Comparison of ENCODE assay signal across 30 cellular contexts in genomic region chr12:110762891-110763290, GRCh38. TPM values are rescaled to one million over a fixed set of nuclear protein-coding genes. Genes with fewer than 3 reads are reported as not detected.
DNase-seq lines count a peak whose midpoint lies in the region; ATAC-seq, FAIRE-seq and TF ChIP-seq lines count a peak whose summit lies in the region.
"Had no signal": no experiment of that assay in that cellular context is flagged by ENCODE, and none has a peak within 500 bp of the region (broad histone marks: within the 10 kb centered on the region; RNA-seq: fewer than 3 reads in every experiment).

No MANE protein-coding gene starts in this region.

- H3K36me3 ChIP-seq in GM12878 (ENCODE audit: control insufficient read depth in 2 of 2, insufficient read depth in 2 of 2, low read length in 1 of 2) (no peaks in the 10 kb centered on the region), hepatocyte (replicated peaks; ENCODE audit: insufficient read depth, low read depth) (no peaks in the 10 kb centered on the region)
- H3K36me3 ChIP-seq: esophagus squamous epithelium, HAP-1, right lobe of liver, SJCRH30 had no signal

- no peak for DNase-seq in activated T-cell treated with anti-CD3 and anti-CD28 coated beads, Interleukin-2, amount 50 U/mL, for 4 hours
- no peak for DNase-seq in activated T-cell treated with anti-CD3 and anti-CD28 coated beads for 4 hours
- peak; percentile 25 for DNase-seq in HEK293T (ENCODE audit: extremely low spot score)
- DNase-seq in GM12878 (ENCODE audit: low read depth, low spot score) = no peak
- no peak for DNase-seq in glutamatergic neuron
- DNase-seq in hepatocyte (ENCODE audit: low spot score) = no peak
- DNase-seq: dermis blood vessel endothelial cell, DMS153, esophagus squamous epithelium, hippocampal formation, immature natural killer cell, KG1, left colon, MM.1S, NCI-H1417, NCI-H2081, NCI-H2227 treated with DMSO at 0.1 percent for 48 hours, NCI-H526 treated with DMSO at 0.1 percent for 48 hours, right lobe of liver, SJCRH30, trophoblast cell had no signal

- H4K20me1 ChIP-seq in GM12878 (ENCODE audit: control insufficient read depth, insufficient read depth) (no peaks in the 10 kb centered on the region), hepatocyte (ENCODE audit: insufficient read depth, poor library complexity, severe bottlenecking) (no peaks in the 10 kb centered on the region)

- TF ChIP-seq CTCF in GM12878 (IDR thresholded peaks at IDR 0.05 in 2 of 3, conservative IDR thresholded peaks at IDR 0.05 in 1 of 3; ENCODE audit: control insufficient read depth in 2 of 3, extremely low read depth in 1 of 3, insufficient read depth in 1 of 3, low read depth in 3 of 3, low read length in 3 of 3) (no peak), glutamatergic neuron (IDR thresholded peaks at IDR 0.05; ENCODE audit: partially characterized antibody, unreplicated experiment) (no peak), hepatocyte (IDR thresholded peaks at IDR 0.05; ENCODE audit: poor library complexity) (no peak)

- H3K79me2 ChIP-seq in GM12878 (ENCODE audit: control insufficient read depth, insufficient read depth, low read length) = no peaks in the 10 kb centered on the region
- H3K79me2 ChIP-seq in hepatocyte = no peaks in the 10 kb centered on the region

- no peak overlapping the region for H3K4me2 ChIP-seq in GM12878 (ENCODE audit: control insufficient read depth, insufficient read depth)
- no peak overlapping the region for H3K4me2 ChIP-seq in hepatocyte

- ATAC-seq in activated T-cell treated with anti-CD3 and anti-CD28 coated beads, Interleukin-2, amount 50 U/mL, for 4 hours = peak; percentile 48 to 66
- ATAC-seq in GM12878 = peak; percentile 56
- peak; percentile 51 for ATAC-seq in stimulated activated memory B cell treated with anti-CD40 and anti-IgM and Interleukin-4, amounts not matched to agents 10 μg/mL and 1 μg/mL and 100 μg/mL, for 72 hours
- no peak for ATAC-seq in GM18867 (IDR thresholded peaks at IDR 0.05; ENCODE audit: unreplicated experiment)
- ATAC-seq: left colon, right lobe of liver, WTC11 had no signal

- H3K27ac Mint-ChIP-seq in stimulated activated memory B cell treated with anti-CD40 and anti-IgM and Interleukin-4, amounts not matched to agents 10 μg/mL and 1 μg/mL and 100 μg/mL, for 72 hours = no peak overlapping the region
- no peak overlapping the region for H3K27ac Mint-ChIP-seq in glutamatergic neuron (ENCODE audit: unreplicated experiment)
- H3K27ac Mint-ChIP-seq: WTC11 had no signal

- RAD21 ChIA-PET in GM12878 (lab: Charles Lee; ENCODE audit: unreplicated experiment) = no interaction called here

- in situ Hi-C loops in GM12878 (cut with MboI) = no loop called here

- H3K9me2 ChIP-seq in hepatocyte (replicated peaks; ENCODE audit: insufficient read depth) = no peaks in the 10 kb centered on the region

- H3K4me1 ChIP-seq in GM12878 (ENCODE audit: control insufficient read depth, insufficient read depth, low read length) = no peaks in the 10 kb centered on the region
- no peaks in the 10 kb centered on the region for H3K4me1 ChIP-seq in hepatocyte (ENCODE audit: insufficient read depth)
- H3K4me1 ChIP-seq: esophagus squamous epithelium, HAP-1, SJCRH30 had no signal

- H3K9me3 ChIP-seq in GM12878 (replicated peaks; ENCODE audit: control insufficient read depth, insufficient read depth, low read length) (no peaks in the 10 kb centered on the region), hepatocyte (ENCODE audit: low read depth) (no peaks in the 10 kb centered on the region)
- H3K9me3 ChIP-seq: esophagus squamous epithelium, HAP-1, right lobe of liver, SJCRH30 had no signal

- SMC1A ChIA-PET in GM12878 (lab: Charles Lee; ENCODE audit: uncharacterized antibody, unreplicated experiment) = interaction anchor here (0.7 to 1.5 kb wide), 5 partner anchors 10 to 42 kb away, joined by 3 to 5 read pairs (median 3); no protein-coding TSS in a partner anchor

- FAIRE-seq in GM12878 (lab: Jason Lieb, UNC) = no peak
- FAIRE-seq: endometrium, frontal cortex, HTR-8/SVneo had no signal

- no peak for TF ChIP-seq EP300 in GM12878 (IDR thresholded peaks at IDR 0.05; ENCODE audit: borderline replicate concordance in 1 of 2, control insufficient read depth in 1 of 2, low read depth in 2 of 2, low read length in 2 of 2)

- intact Hi-C loops in GM12878 (cut with micrococcal nuclease; ENCODE audit: unreplicated experiment) = no loop called here

- TF ChIP-seq RAD21 in GM12878 (IDR thresholded peaks at IDR 0.05; ENCODE audit: insufficient read depth, low read depth, low read length) = no peak

- H3K27me3 Mint-ChIP-seq in activated T-cell treated with anti-CD3 and anti-CD28 coated beads, Interleukin-2, amount 50 U/mL, for 4 hours (ENCODE audit: low read depth) = no peaks in the 10 kb centered on the region
- H3K27me3 Mint-ChIP-seq in stimulated activated memory B cell treated with anti-CD40 and anti-IgM and Interleukin-4, amounts not matched to agents 10 μg/mL and 1 μg/mL and 100 μg/mL, for 72 hours = no peaks in the 10 kb centered on the region
- H3K27me3 Mint-ChIP-seq in glutamatergic neuron (ENCODE audit: unreplicated experiment) = peaks cover 3% of the 10 kb centered on the region
- H3K27me3 Mint-ChIP-seq: central memory CD8-positive, alpha-beta T cell had no signal

- BruUV-seq in GM12878 (replicated peaks; lab: Mats Ljungman, UMichigan) = no TSS peak

- H3K9me3 Mint-ChIP-seq in activated T-cell treated with anti-CD3 and anti-CD28 coated beads, Interleukin-2, amount 50 U/mL, for 4 hours = no peaks in the 10 kb centered on the region
- no peaks in the 10 kb centered on the region for H3K9me3 Mint-ChIP-seq in stimulated activated memory B cell treated with anti-CD40 and anti-IgM and Interleukin-4, amounts not matched to agents 10 μg/mL and 1 μg/mL and 100 μg/mL, for 72 hours
- no peaks in the 10 kb centered on the region for H3K9me3 Mint-ChIP-seq in glutamatergic neuron (ENCODE audit: unreplicated experiment)
- H3K9me3 Mint-ChIP-seq: central memory CD8-positive, alpha-beta T cell; immature natural killer cell; neural crest cell; WTC11 had no signal

- H3K4me3 Mint-ChIP-seq in activated T-cell treated with anti-CD3 and anti-CD28 coated beads, Interleukin-2, amount 50 U/mL, for 4 hours = no peak overlapping the region
- no peak overlapping the region for H3K4me3 Mint-ChIP-seq in stimulated activated memory B cell treated with anti-CD40 and anti-IgM and Interleukin-4, amounts not matched to agents 10 μg/mL and 1 μg/mL and 100 μg/mL, for 72 hours
- H3K4me3 Mint-ChIP-seq in glutamatergic neuron (ENCODE audit: unreplicated experiment) = no peak overlapping the region
- H3K4me3 Mint-ChIP-seq: central memory CD8-positive, alpha-beta T cell; immature natural killer cell; neural crest cell; WTC11 had no signal

- no peak overlapping the region for H3K4me3 ChIP-seq in GM12878
- no peak overlapping the region for H3K4me3 ChIP-seq in hepatocyte
- H3K4me3 ChIP-seq: esophagus squamous epithelium, HAP-1, right lobe of liver, SJCRH30 had no signal

- 77% methylated on average over 3 of the region's 3 CpGs for WGBS in GM12878 (ENCODE audit: insufficient coverage, insufficient replicate concordance, low lambda C conversion rate, missing lambda C conversion rate)
- WGBS in hepatocyte (ENCODE audit: low lambda C conversion rate, missing lambda C conversion rate) = 93% methylated on average over 3 of the region's 3 CpGs

- no peak overlapping the region for H3K9ac ChIP-seq in GM12878 (ENCODE audit: control insufficient read depth, insufficient read depth, low read length)

- TF ChIP-seq POLR2A in GM12878 (IDR thresholded peaks at IDR 0.05; ENCODE audit: low read depth, low read length) = no peak

- H3K4me1 Mint-ChIP-seq in activated T-cell treated with anti-CD3 and anti-CD28 coated beads, Interleukin-2, amount 50 U/mL, for 4 hours (ENCODE audit: low read depth) = peaks cover 10% of the 10 kb centered on the region
- H3K4me1 Mint-ChIP-seq in stimulated activated memory B cell treated with anti-CD40 and anti-IgM and Interleukin-4, amounts not matched to agents 10 μg/mL and 1 μg/mL and 100 μg/mL, for 72 hours = peaks cover 5% of the 10 kb centered on the region
- H3K4me1 Mint-ChIP-seq in glutamatergic neuron (ENCODE audit: low read depth, unreplicated experiment) = peaks cover 1% of the 10 kb centered on the region
- H3K4me1 Mint-ChIP-seq: central memory CD8-positive, alpha-beta T cell; neural crest cell; WTC11 had no signal

- no peaks in the 10 kb centered on the region for H3K36me3 Mint-ChIP-seq in activated T-cell treated with anti-CD3 and anti-CD28 coated beads, Interleukin-2, amount 50 U/mL, for 4 hours (ENCODE audit: insufficient read depth)
- no peaks in the 10 kb centered on the region for H3K36me3 Mint-ChIP-seq in stimulated activated memory B cell treated with anti-CD40 and anti-IgM and Interleukin-4, amounts not matched to agents 10 μg/mL and 1 μg/mL and 100 μg/mL, for 72 hours
- no peaks in the 10 kb centered on the region for H3K36me3 Mint-ChIP-seq in glutamatergic neuron (ENCODE audit: unreplicated experiment)
- H3K36me3 Mint-ChIP-seq: immature natural killer cell, WTC11 had no signal

- H3K27me3 ChIP-seq in GM12878 (replicated peaks in 1 of 2; ENCODE audit: control insufficient read depth in 2 of 2, insufficient read depth in 2 of 2, low read length in 1 of 2) = no peaks in the 10 kb centered on the region
- no peaks in the 10 kb centered on the region for H3K27me3 ChIP-seq in hepatocyte
- H3K27me3 ChIP-seq: esophagus squamous epithelium, right lobe of liver, SJCRH30 had no signal

- POLR2A ChIA-PET in HEK293T (lab: Yijun Ruan, JAX) = no interaction called here
- POLR2A ChIA-PET in GM12878 (lab: Charles Lee) = interaction anchor here (0.6 kb wide), 1 partner anchor 10 kb away, joined by 6 read pairs; no protein-coding TSS in a partner anchor

- no peak overlapping the region; the same call in 1 of the 2 replicates for H2AFZ ChIP-seq in GM12878 (ENCODE audit: control insufficient read depth, low read depth, low read length)
- H2AFZ ChIP-seq in hepatocyte = no peak overlapping the region

- CTCF ChIA-PET in HEK293T (lab: Yijun Ruan, JAX) = no interaction called here
- CTCF ChIA-PET in GM12878 (lab: Yijun Ruan, JAX) = interaction anchor here (0.6 to 1.4 kb wide), 4 partner anchors 13 to 569 kb away, joined by 3 to 6 read pairs (median 5); no protein-coding TSS in a partner anchor

- H3K27ac ChIP-seq in GM12878 (ENCODE audit: control insufficient read depth, insufficient read depth) (no peak overlapping the region), hepatocyte (no peak overlapping the region)
- H3K27ac ChIP-seq: esophagus squamous epithelium, right lobe of liver, SJCRH30 had no signal

RNA-seq across cellular contexts. Expression of gene PPP1CC, which starts 20.2 kb away (rescaled TPM):
- total RNA-seq in activated T-cell treated with anti-CD3 and anti-CD28 coated beads, Interleukin-2, amount 50 U/mL, for 4 hours = 100 to 1,000 TPM; 345 to 413 (median 354) TPM
- 183 and 185 TPM in 2 replicates for total RNA-seq in GM12878 (2013; cell fraction: nucleolus; rRNA removed)
- total RNA-seq in GM12878 (2014; rRNA removed) (169 and 200 TPM in 2 replicates), GM12878 (2014; rRNA removed; fragmentation: Illumina TruSeq; extraction: Trizol) (174 and 184 TPM in 2 replicates), GM12878 (2021) (179 and 191 TPM in 2 replicates), glutamatergic neuron (ENCODE audit: unreplicated experiment) (137 TPM), hepatocyte (134 and 150 TPM in 2 replicates)
- polyA plus RNA-seq in GM12878 (2011; ENCODE audit: low read depth) = 87.0 TPM
- polyA plus RNA-seq in GM12878 (2011; rRNA removed) (279 and 423 TPM in 2 replicates), GM12878 (2014; fragmentation: Illumina TruSeq; extraction: Trizol) (237 and 312 TPM in 2 replicates), GM12878 (2014; fragmentation: Nextera tagmentation; extraction: Ambion mirVana) (100 to 1,000 TPM in 1 of 2 experiments, 10 to 100 TPM in 1; 64.4 to 111 TPM), GM12878 (2014; rRNA removed) (124 and 145 TPM in 2 replicates), GM12878 (2016; fragmentation: Nextera tagmentation; extraction: Ambion mirVana) (100 to 1,000 TPM; 116 to 123 TPM), hepatocyte (43.5 and 47.9 TPM in 2 replicates)
- polyA plus RNA-seq in GM12878 (2011; cell fraction: cytosol; rRNA removed) = 92.1 and 98.9 TPM in 2 replicates
- 104 and 118 TPM in 2 replicates for polyA plus RNA-seq in GM12878 (2011; cell fraction: nucleus; rRNA removed)
- polyA plus RNA-seq in GM12878 (2012) = 141 and 161 TPM in 2 replicates
- 108 and 142 TPM in 2 replicates for polyA minus RNA-seq in GM12878 (2011; rRNA and poly(A)+ RNA removed)
- 60.7 and 69.6 TPM in 2 replicates for polyA minus RNA-seq in GM12878 (2011; cell fraction: cytosol; rRNA and poly(A)+ RNA removed)
- polyA minus RNA-seq in GM12878 (2011; cell fraction: nucleus; rRNA and poly(A)+ RNA removed) = 50.5 and 81.6 TPM in 2 replicates
